In genomic region chr5:140295414-140295813, GRCh38 we compare ENCODE assay signal across 1 cellular context.
TF ChIP-seq lines count a peak whose summit lies in the region.

No MANE protein-coding gene starts in this region.

TF ChIP-seq in K562, 482 proteins besides CTCF, POLR2A, EP300 and RAD21 (continued from another document):
- no peak for TF ChIP-seq ZNF407 (IDR thresholded peaks at IDR 0.05; ENCODE audit: low read depth)
- no peak for TF ChIP-seq CBX5 (IDR thresholded peaks at IDR 0.05; ENCODE audit: borderline replicate concordance, low read depth)
- TF ChIP-seq JUND (IDR thresholded peaks at IDR 0.05; ENCODE audit: borderline replicate concordance, low read depth, low read length), result no peak
- TF ChIP-seq JUND (tag; IDR thresholded peaks at IDR 0.05; ENCODE audit: borderline replicate concordance, low read depth, low read length), result peak; percentile 36; the same call in 1 of the 3 replicates
